In the genomic region with DNA sequence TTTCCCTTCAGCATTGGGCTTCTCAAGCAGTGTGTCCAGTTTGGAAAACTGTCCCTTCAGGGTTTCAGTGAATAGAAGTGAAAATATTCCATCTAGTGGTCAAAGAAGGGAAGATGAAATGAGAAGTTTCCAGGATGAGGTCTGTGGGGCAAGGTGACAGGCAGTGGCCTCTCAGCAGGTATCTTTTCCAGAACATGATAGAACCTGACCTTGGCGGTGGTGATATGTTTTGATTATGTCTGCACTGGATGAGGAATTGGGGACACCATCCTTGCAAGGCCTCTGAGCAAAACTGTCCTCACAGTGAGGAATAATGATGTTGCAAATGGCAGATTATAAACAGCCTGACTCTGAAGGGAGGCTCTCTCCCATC, we compare ENCODE assay signal across 10 cellular contexts. TPM values are rescaled to one million over a fixed set of nuclear protein-coding genes. Genes with fewer than 3 reads are reported as not detected.
A peak's percentile ranks its signal among the peaks of the same experiment; 100 is the strongest.
DNase-seq lines count a peak whose midpoint lies in the region; ATAC-seq and TF ChIP-seq lines count a peak whose summit lies in the region.
"Had no signal": no experiment of that assay in that cellular context is flagged by ENCODE, and none has a peak within 500 bp of the region (broad histone marks: within the 10 kb centered on the region; RNA-seq: fewer than 3 reads in every experiment).

No MANE protein-coding gene starts in this region.

- H3K4me1 Mint-ChIP-seq in activated T-cell treated with anti-CD3 and anti-CD28 coated beads, Interleukin-2, amount 50 U/mL, for 72 hours (ENCODE audit: low read depth), result peaks cover 56% of the 10 kb centered on the region
- peaks cover 52% of the 10 kb centered on the region for H3K4me1 Mint-ChIP-seq in activated T-helper 1 cell treated with anti-CD3 and anti-CD28 coated beads, Interleukin-12 subunit alpha, Interleukin-12 subunit beta, Interleukin-2, Interleukin-4 antibody, amounts not matched to agents 30 ng/mL and 10 ng/mL and 1 ng/mL, durations not matched to agents 14 hours and 24 hours and 36 hours (ENCODE audit: low read depth)

- no peak for TF ChIP-seq EP300 in transverse colon (IDR thresholded peaks at IDR 0.05; ENCODE audit: low read depth)

- H3K27ac ChIP-seq in VCaP, result peak overlapping the region; percentile 83
- peak overlapping the region; percentile 70 for H3K27ac ChIP-seq in left ventricle myocardium inferior (replicated peaks)
- H3K27ac ChIP-seq in transverse colon, result peak overlapping the region; percentile 53 to 89 (median 86)

- intact Hi-C loops in left ventricle myocardium inferior (cut with micrococcal nuclease), result no loop called here
- intact Hi-C loops in transverse colon (cut with DNase I; ENCODE audit: low total_unique reads), result no loop called here
- intact Hi-C loops in activated T-helper 1 cell treated with anti-CD3 and anti-CD28 coated beads, Interleukin-12 subunit alpha, Interleukin-12 subunit beta, Interleukin-2, Interleukin-4 antibody, amounts not matched to agents 30 ng/mL and 10 ng/mL and 1 ng/mL, durations not matched to agents 14 hours and 24 hours and 36 hours (cut with micrococcal nuclease), result no loop called here

- in situ Hi-C loops in transverse colon (cut with MboI; ENCODE audit: low pct_ligation_motif_present in 1 of 4, low pct_unique_long_range_greater_than_20kb in 1 of 4, low sequenced_read_pairs in 3 of 4), result no loop called here

- peaks cover 3 to 20% of the 10 kb centered on the region in 2 donors for H3K36me3 Mint-ChIP-seq in activated T-cell treated with anti-CD3 and anti-CD28 coated beads, Interleukin-2, amount 50 U/mL, for 72 hours (ENCODE audit: insufficient read depth in 2 of 2)
- H3K36me3 Mint-ChIP-seq in activated T-helper 1 cell treated with anti-CD3 and anti-CD28 coated beads, Interleukin-12 subunit alpha, Interleukin-12 subunit beta, Interleukin-2, Interleukin-4 antibody, amounts not matched to agents 30 ng/mL and 10 ng/mL and 1 ng/mL, durations not matched to agents 14 hours and 24 hours and 36 hours (ENCODE audit: low read depth), result peaks cover 34% of the 10 kb centered on the region

- H3K9me3 Mint-ChIP-seq in activated T-cell treated with anti-CD3 and anti-CD28 coated beads, Interleukin-2, amount 50 U/mL, for 72 hours, result no peaks in the 10 kb centered on the region
- no peaks in the 10 kb centered on the region for H3K9me3 Mint-ChIP-seq in activated T-helper 1 cell treated with anti-CD3 and anti-CD28 coated beads, Interleukin-12 subunit alpha, Interleukin-12 subunit beta, Interleukin-2, Interleukin-4 antibody, amounts not matched to agents 30 ng/mL and 10 ng/mL and 1 ng/mL, durations not matched to agents 14 hours and 24 hours and 36 hours
- H3K9me3 Mint-ChIP-seq: central memory CD8-positive, alpha-beta T cell had no signal

- peak; percentile 36; the same call in 1 of the 2 replicates for TF ChIP-seq CTCF in VCaP (conservative IDR thresholded peaks at IDR 0.05)
- TF ChIP-seq CTCF in left ventricle myocardium inferior (IDR thresholded peaks at IDR 0.05; ENCODE audit: borderline replicate concordance), result peak; percentile 49
- peak; percentile 20 to 42 (median 25) for TF ChIP-seq CTCF in transverse colon (IDR thresholded peaks at IDR 0.05)

- no peak for ATAC-seq in activated T-cell treated with anti-CD3 and anti-CD28 coated beads, Interleukin-2, amount 50 U/mL, for 72 hours (replicated peaks in 1 of 2)
- ATAC-seq in GM21619 (IDR thresholded peaks at IDR 0.05; ENCODE audit: unreplicated experiment) (no peak), GM21528 (IDR thresholded peaks at IDR 0.05; ENCODE audit: low FRiP score, unreplicated experiment) (no peak)

- H3K27ac Mint-ChIP-seq in activated T-cell treated with anti-CD3 and anti-CD28 coated beads, Interleukin-2, amount 50 U/mL, for 72 hours, result peak overlapping the region; percentile 84
- H3K27ac Mint-ChIP-seq in activated T-helper 1 cell treated with anti-CD3 and anti-CD28 coated beads, Interleukin-12 subunit alpha, Interleukin-12 subunit beta, Interleukin-2, Interleukin-4 antibody, amounts not matched to agents 30 ng/mL and 10 ng/mL and 1 ng/mL, durations not matched to agents 14 hours and 24 hours and 36 hours, result no peak overlapping the region

- TF ChIP-seq POLR2A in transverse colon (IDR thresholded peaks at IDR 0.05), result no peak

- H3K27me3 Mint-ChIP-seq in activated T-cell treated with anti-CD3 and anti-CD28 coated beads, Interleukin-2, amount 50 U/mL, for 72 hours (ENCODE audit: low read depth), result no peaks in the 10 kb centered on the region
- no peaks in the 10 kb centered on the region for H3K27me3 Mint-ChIP-seq in activated T-helper 1 cell treated with anti-CD3 and anti-CD28 coated beads, Interleukin-12 subunit alpha, Interleukin-12 subunit beta, Interleukin-2, Interleukin-4 antibody, amounts not matched to agents 30 ng/mL and 10 ng/mL and 1 ng/mL, durations not matched to agents 14 hours and 24 hours and 36 hours (ENCODE audit: insufficient read depth)
- H3K27me3 Mint-ChIP-seq: central memory CD8-positive, alpha-beta T cell had no signal

- H3K4me1 ChIP-seq in left ventricle myocardium inferior (peaks cover 43% of the 10 kb centered on the region), transverse colon (peaks cover 3 to 60% (median 16%) of the 10 kb centered on the region in 4 donors)

- DNase-seq in activated T-cell treated with anti-CD3 and anti-CD28 coated beads, Interleukin-2, amount 50 U/mL, for 72 hours, result no peak
- DNase-seq in activated T-cell treated with anti-CD3 and anti-CD28 coated beads, Interleukin-2, amount 50 U/mL, for 1 hour, result no peak
- DNase-seq in left ventricle myocardium inferior, result no peak
- no peak for DNase-seq in transverse colon
- DNase-seq in activated T-helper 1 cell treated with anti-CD3 and anti-CD28 coated beads, Interleukin-12 subunit alpha, Interleukin-12 subunit beta, Interleukin-2, Interleukin-4 antibody, amounts not matched to agents 30 ng/mL and 10 ng/mL and 1 ng/mL, durations not matched to agents 14 hours and 24 hours and 36 hours (ENCODE audit: low spot score), result no peak

- no peaks in the 10 kb centered on the region for H3K9me3 ChIP-seq in left ventricle myocardium inferior (replicated peaks)
- no peaks in the 10 kb centered on the region for H3K9me3 ChIP-seq in transverse colon

- 78% methylated on average over 1 of the region's 1 CpG; no CpG with 5 or more reads in 1 of the 2 donors for WGBS in transverse colon (ENCODE audit: low coverage in 1 of 2), 2 donors

- H3K27me3 ChIP-seq in left ventricle myocardium inferior (ENCODE audit: low read depth) (no peaks in the 10 kb centered on the region), transverse colon (no peaks in the 10 kb centered on the region)

- H3K4me3 ChIP-seq in left ventricle myocardium inferior (no peak overlapping the region), transverse colon (no peak overlapping the region)

- H3K4me3 Mint-ChIP-seq in activated T-cell treated with anti-CD3 and anti-CD28 coated beads, Interleukin-2, amount 50 U/mL, for 72 hours, result no peak overlapping the region
- no peak overlapping the region for H3K4me3 Mint-ChIP-seq in activated T-helper 1 cell treated with anti-CD3 and anti-CD28 coated beads, Interleukin-12 subunit alpha, Interleukin-12 subunit beta, Interleukin-2, Interleukin-4 antibody, amounts not matched to agents 30 ng/mL and 10 ng/mL and 1 ng/mL, durations not matched to agents 14 hours and 24 hours and 36 hours
- H3K4me3 Mint-ChIP-seq: central memory CD8-positive, alpha-beta T cell had no signal

- H3K36me3 ChIP-seq in left ventricle myocardium inferior, result peaks cover 15% of the 10 kb centered on the region
- H3K36me3 ChIP-seq in transverse colon, result peaks cover 0 to 12% (median 0%) of the 10 kb centered on the region in 4 donors

RNA-seq across cellular contexts. Expression of a gene that starts 4.7 kb away (rescaled TPM):
- not detected for total RNA-seq in activated T-cell treated with anti-CD3 and anti-CD28 coated beads, Interleukin-2, amount 50 U/mL, for 72 hours
- not detected for total RNA-seq in left ventricle myocardium inferior
- 100 to 1,000 TPM in 3 of 4 donors, 1 to 10 TPM in 1; 7.9 to 292 (median 204) TPM for total RNA-seq in transverse colon
- total RNA-seq in activated T-helper 1 cell treated with anti-CD3 and anti-CD28 coated beads, Interleukin-12 subunit alpha, Interleukin-12 subunit beta, Interleukin-2, Interleukin-4 antibody, amounts not matched to agents 30 ng/mL and 10 ng/mL and 1 ng/mL, durations not matched to agents 14 hours and 24 hours and 36 hours, result not detected in 2 replicates
- total RNA-seq: Daoy had no signal

RNA-seq across cellular contexts. Expression of a gene that starts 23.6 kb away (rescaled TPM):
- total RNA-seq in activated T-cell treated with anti-CD3 and anti-CD28 coated beads, Interleukin-2, amount 50 U/mL, for 72 hours, result 10 to 100 TPM; 36.5 to 38.1 TPM
- total RNA-seq in left ventricle myocardium inferior (89.8 TPM), transverse colon (100 to 1,000 TPM in 2 of 4 donors, 10 to 100 TPM in 2; 26.5 to 104 (median 78.6) TPM)
- 50.7 and 51.3 TPM in 2 replicates for total RNA-seq in activated T-helper 1 cell treated with anti-CD3 and anti-CD28 coated beads, Interleukin-12 subunit alpha, Interleukin-12 subunit beta, Interleukin-2, Interleukin-4 antibody, amounts not matched to agents 30 ng/mL and 10 ng/mL and 1 ng/mL, durations not matched to agents 14 hours and 24 hours and 36 hours

RNA-seq across cellular contexts. Expression of a gene that starts 34.3 kb away (rescaled TPM):
- 1 to 10 TPM; 4.4 to 6.0 TPM for total RNA-seq in activated T-cell treated with anti-CD3 and anti-CD28 coated beads, Interleukin-2, amount 50 U/mL, for 72 hours
- total RNA-seq in left ventricle myocardium inferior, result 17.1 TPM
- 10 to 100 TPM; 11.6 to 50.9 (median 19.4) TPM for total RNA-seq in transverse colon
- 5.7 and 6.0 TPM in 2 replicates for total RNA-seq in activated T-helper 1 cell treated with anti-CD3 and anti-CD28 coated beads, Interleukin-12 subunit alpha, Interleukin-12 subunit beta, Interleukin-2, Interleukin-4 antibody, amounts not matched to agents 30 ng/mL and 10 ng/mL and 1 ng/mL, durations not matched to agents 14 hours and 24 hours and 36 hours

RNA-seq across cellular contexts. Expression of a gene that starts 48.9 kb away (rescaled TPM):
- 10 to 100 TPM; 14.4 to 17.1 TPM for total RNA-seq in activated T-cell treated with anti-CD3 and anti-CD28 coated beads, Interleukin-2, amount 50 U/mL, for 72 hours
- total RNA-seq in left ventricle myocardium inferior (17.9 TPM), transverse colon (10 to 100 TPM in 3 of 4 donors, 1 to 10 TPM in 1; 6.5 to 77.2 (median 12.7) TPM)
- 14.3 and 17.8 TPM in 2 replicates for total RNA-seq in activated T-helper 1 cell treated with anti-CD3 and anti-CD28 coated beads, Interleukin-12 subunit alpha, Interleukin-12 subunit beta, Interleukin-2, Interleukin-4 antibody, amounts not matched to agents 30 ng/mL and 10 ng/mL and 1 ng/mL, durations not matched to agents 14 hours and 24 hours and 36 hours

RNA-seq across cellular contexts. Expression of a gene that starts 58.1 kb away (rescaled TPM):
- total RNA-seq in activated T-cell treated with anti-CD3 and anti-CD28 coated beads, Interleukin-2, amount 50 U/mL, for 72 hours, result under 1 TPM; 0.23 to 0.70 TPM
- total RNA-seq in left ventricle myocardium inferior (82.2 TPM), transverse colon (under 1 TPM; 0.20 to 0.96 (median 0.58) TPM)
- not detected in 2 replicates for total RNA-seq in activated T-helper 1 cell treated with anti-CD3 and anti-CD28 coated beads, Interleukin-12 subunit alpha, Interleukin-12 subunit beta, Interleukin-2, Interleukin-4 antibody, amounts not matched to agents 30 ng/mL and 10 ng/mL and 1 ng/mL, durations not matched to agents 14 hours and 24 hours and 36 hours
